Comparison of ENCODE assay signal across 10 cellular contexts in the genomic region with DNA sequence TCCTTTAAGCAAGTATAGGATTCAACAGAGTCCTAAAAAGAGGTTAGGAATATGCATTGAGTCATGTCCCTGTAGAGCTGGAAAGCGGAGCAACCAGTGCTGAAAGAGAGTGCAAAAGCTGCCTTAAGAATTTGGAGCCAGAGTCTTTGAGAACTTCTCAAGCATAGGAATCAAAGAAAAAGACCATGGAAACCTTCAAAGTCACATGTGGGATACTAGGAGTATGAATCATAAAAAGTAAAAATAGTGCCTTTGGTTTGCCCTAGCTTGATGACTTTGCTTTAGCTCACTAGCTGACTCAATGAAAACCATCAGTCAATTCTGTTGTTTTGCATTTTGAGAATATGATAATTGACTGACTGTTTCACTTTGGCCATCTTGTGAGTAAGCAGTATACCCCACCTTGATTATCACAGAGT.
A peak's percentile ranks its signal among the peaks of the same experiment; 100 is the strongest.
DNase-seq lines count a peak whose midpoint lies in the region; ATAC-seq lines count a peak whose summit lies in the region.
"Had no signal": no experiment of that assay in that cellular context is flagged by ENCODE, and none has a peak within 500 bp of the region (broad histone marks: within the 10 kb centered on the region; RNA-seq: fewer than 3 reads in every experiment).

No MANE protein-coding gene starts in this region.

- H3K9me3 ChIP-seq in adipocyte (ENCODE audit: control insufficient read depth, low read length), result no peaks in the 10 kb centered on the region

- H3K4me3 ChIP-seq in adipocyte (ENCODE audit: low read length), result peak overlapping the region; percentile 21

- ATAC-seq in HG02884 (IDR thresholded peaks at IDR 0.05; ENCODE audit: unreplicated experiment) (peak; percentile 73), HG02981 (IDR thresholded peaks at IDR 0.05; ENCODE audit: unreplicated experiment) (no peak)

- H3K4me1 ChIP-seq in adipocyte (ENCODE audit: control insufficient read depth, insufficient read depth, low read length), result peaks cover 15% of the 10 kb centered on the region

- DNase-seq in ELR (ENCODE audit: low read depth), result peak; percentile 93
- DNase-seq in adipocyte (ENCODE audit: low read depth), result peak; percentile 61
- DNase-seq in kidney glomerular epithelial cell (lab: John Stamatoyannopoulos, UW), result peak; percentile 81
- DNase-seq in inferior parietal cortex (ENCODE audit: extremely low spot score), result no peak
- DNase-seq in DMS79 treated with DMSO at 0.1 percent for 48 hours (lab: John Stamatoyannopoulos, UW), result no peak
- DNase-seq in NCI-H446 (lab: John Stamatoyannopoulos, UW), result no peak
- DNase-seq: GDM1, NCI-H446 treated with DMSO at 0.1 percent for 48 hours had no signal

- H3K27me3 ChIP-seq in adipocyte (replicated peaks; ENCODE audit: control insufficient read depth, insufficient read depth, low read length), result no peaks in the 10 kb centered on the region

- H3K36me3 ChIP-seq in adipocyte (ENCODE audit: control insufficient read depth, insufficient read depth, low read length, severe bottlenecking), result no peaks in the 10 kb centered on the region

- no peak overlapping the region for H3K9ac ChIP-seq in adipocyte (ENCODE audit: low read length)

Comparison
In these comparisons a context has a peak if more than half of its experiments do, and no peak if none do; other contexts are left out.
1. DNase-seq: peak in ELR (single experiment), adipocyte (single experiment) and kidney glomerular epithelial cell (single experiment); none in inferior parietal cortex (single experiment), DMS79 treated with DMSO at 0.1 percent for 48 hours (single experiment) and NCI-H446 (0 of 2).